Comparison of ENCODE assay signal across 14 cellular contexts in the genomic region with DNA sequence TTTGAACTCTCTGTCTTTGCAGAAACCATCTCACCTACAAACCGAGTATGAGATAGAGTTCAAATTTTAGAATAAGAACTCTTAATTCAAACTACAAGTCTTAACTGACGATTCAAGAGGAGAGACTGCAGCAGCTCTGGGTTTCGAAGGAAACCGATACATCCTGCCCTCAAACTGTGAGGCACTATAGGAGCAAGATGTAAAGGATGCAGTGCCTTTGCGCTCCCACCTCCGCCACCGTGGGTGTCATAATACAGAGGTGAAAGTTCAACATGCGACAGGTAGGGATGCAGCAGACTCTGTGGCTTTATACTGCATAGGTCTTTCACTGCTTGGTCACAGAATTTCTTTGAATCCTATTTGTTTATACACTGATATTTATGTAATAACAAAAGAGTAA.
"Had no signal": no experiment of that assay in that cellular context is flagged by ENCODE, and none has a peak within 500 bp of the region (broad histone marks: within the 10 kb centered on the region; RNA-seq: fewer than 3 reads in every experiment).

No MANE protein-coding gene starts in this region.

- H3K27me3 ChIP-seq: body of pancreas, foreskin keratinocyte, left lung, spleen, upper lobe of right lung had no signal

- H3K27ac ChIP-seq: body of pancreas, foreskin keratinocyte, left lung, spleen, upper lobe of right lung had no signal

- H3K36me3 Mint-ChIP-seq: mesothelial cell of epicardium; stimulated activated effector memory CD8-positive, alpha-beta T cell treated with anti-CD3 and anti-CD28 coated beads, Interleukin-12 subunit alpha, Interleukin-12 subunit beta, amount 100 ng/mL, for 72 hours had no signal

- H3K4me1 ChIP-seq: body of pancreas, foreskin keratinocyte, left lung, spleen, upper lobe of right lung had no signal

- ATAC-seq: activated T-cell treated with anti-CD3 and anti-CD28 coated beads, Interleukin-2, amount 50 U/mL, for 4 hours; body of pancreas; foreskin keratinocyte; left lung; stimulated activated effector memory CD8-positive, alpha-beta T cell treated with anti-CD3 and anti-CD28 coated beads, Interleukin-12 subunit alpha, Interleukin-12 subunit beta, amount 100 ng/mL, for 72 hours; upper lobe of right lung had no signal

- H3K4me3 Mint-ChIP-seq: activated T-cell treated with anti-CD3 and anti-CD28 coated beads, Interleukin-2, amount 50 U/mL, for 4 hours; mesothelial cell of epicardium; nephron; stimulated activated effector memory CD8-positive, alpha-beta T cell treated with anti-CD3 and anti-CD28 coated beads, Interleukin-12 subunit alpha, Interleukin-12 subunit beta, amount 100 ng/mL, for 72 hours had no signal

- H3K4me1 Mint-ChIP-seq: nephron; stimulated activated effector memory CD8-positive, alpha-beta T cell treated with anti-CD3 and anti-CD28 coated beads, Interleukin-12 subunit alpha, Interleukin-12 subunit beta, amount 100 ng/mL, for 72 hours had no signal

- H3K9me3 ChIP-seq: body of pancreas, left lung, spleen, upper lobe of right lung had no signal

- H3K27ac Mint-ChIP-seq: mesothelial cell of epicardium; nephron; stimulated activated effector memory CD8-positive, alpha-beta T cell treated with anti-CD3 and anti-CD28 coated beads, Interleukin-12 subunit alpha, Interleukin-12 subunit beta, amount 100 ng/mL, for 72 hours had no signal

- H3K4me3 ChIP-seq: body of pancreas, left lung, spleen, upper lobe of right lung had no signal

- H3K36me3 ChIP-seq: left lung, spleen, upper lobe of right lung had no signal

- DNase-seq: activated effector memory CD4-positive, alpha-beta T cell treated with Interleukin-2 at 50 U/mL for 16 hours; activated T-cell treated with anti-CD3 and anti-CD28 coated beads, Interleukin-2, amount 50 U/mL, for 4 hours; body of pancreas; foreskin keratinocyte; kidney; left lung; occipital lobe; posterior cingulate gyrus; spleen; SW 1271; upper lobe of right lung had no signal

- H3K9me3 Mint-ChIP-seq: activated T-cell treated with anti-CD3 and anti-CD28 coated beads, Interleukin-2, amount 50 U/mL, for 4 hours; mesothelial cell of epicardium; nephron; stimulated activated effector memory CD8-positive, alpha-beta T cell treated with anti-CD3 and anti-CD28 coated beads, Interleukin-12 subunit alpha, Interleukin-12 subunit beta, amount 100 ng/mL, for 72 hours had no signal
